ENCODE assay signal across 1 cellular context in the genomic region with DNA sequence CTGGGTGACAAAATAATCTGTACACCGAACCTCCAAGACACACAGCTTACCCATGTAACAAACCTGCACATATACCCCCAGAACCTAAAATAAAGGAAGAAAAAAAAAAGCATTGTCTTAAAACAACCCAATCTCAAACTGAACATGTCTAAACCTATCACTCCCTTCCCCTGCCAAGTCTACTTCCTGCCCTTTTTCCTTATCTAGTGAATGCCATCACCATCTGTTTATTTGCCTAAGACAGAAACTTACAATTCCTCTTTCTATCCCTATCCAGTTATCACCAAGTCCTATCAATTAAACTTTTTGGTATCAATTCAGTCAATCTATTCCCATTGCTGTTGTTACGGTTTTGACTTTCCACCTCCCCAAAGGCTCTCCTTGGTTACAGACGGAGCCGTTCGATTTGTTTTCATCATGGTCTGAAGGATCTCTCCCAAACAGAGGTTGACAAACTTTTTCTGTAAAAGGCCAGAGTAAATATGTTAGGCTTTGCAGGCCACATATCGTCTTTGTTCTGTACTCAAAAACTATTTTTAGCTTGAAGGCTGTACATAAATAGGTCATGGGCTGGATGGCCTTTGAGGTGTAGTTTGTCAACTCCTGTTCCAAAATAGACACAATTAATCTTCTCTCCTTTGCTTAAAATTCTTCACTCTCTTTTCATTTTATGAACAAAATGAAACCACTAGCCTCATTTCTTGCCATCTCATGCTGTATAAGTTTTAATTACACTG.
TF ChIP-seq lines count a peak whose summit lies in the region.

No MANE protein-coding gene starts in this region.

TF ChIP-seq in IMR-90, 13 proteins besides CTCF, POLR2A, EP300 and RAD21:
- TF ChIP-seq CEBPB (IDR thresholded peaks at IDR 0.05; ENCODE audit: low read depth, low read length) (no peak), MAZ (IDR thresholded peaks at IDR 0.05; ENCODE audit: borderline replicate concordance, low read depth, low read length) (no peak), NFE2L2 (IDR thresholded peaks at IDR 0.05; ENCODE audit: low read depth, low read length) (no peak), SMC3 (IDR thresholded peaks at IDR 0.05; ENCODE audit: low read depth, low read length) (no peak), MAFK (IDR thresholded peaks at IDR 0.05; ENCODE audit: low read depth, low read length) (no peak), CHD1 (IDR thresholded peaks at IDR 0.05; ENCODE audit: low read depth, low read length) (no peak), MXI1 (IDR thresholded peaks at IDR 0.05; ENCODE audit: borderline replicate concordance, low read depth, low read length) (no peak), BHLHE40 (IDR thresholded peaks at IDR 0.05; ENCODE audit: low read depth, low read length) (no peak), RCOR1 (IDR thresholded peaks at IDR 0.05; ENCODE audit: insufficient replicate concordance, low read length) (no peak), FOS (IDR thresholded peaks at IDR 0.05; ENCODE audit: low read depth, low read length) (no peak), RFX5 (IDR thresholded peaks at IDR 0.05; ENCODE audit: low read depth, low read length) (no peak)
- TF ChIP-seq, protein P1, sequence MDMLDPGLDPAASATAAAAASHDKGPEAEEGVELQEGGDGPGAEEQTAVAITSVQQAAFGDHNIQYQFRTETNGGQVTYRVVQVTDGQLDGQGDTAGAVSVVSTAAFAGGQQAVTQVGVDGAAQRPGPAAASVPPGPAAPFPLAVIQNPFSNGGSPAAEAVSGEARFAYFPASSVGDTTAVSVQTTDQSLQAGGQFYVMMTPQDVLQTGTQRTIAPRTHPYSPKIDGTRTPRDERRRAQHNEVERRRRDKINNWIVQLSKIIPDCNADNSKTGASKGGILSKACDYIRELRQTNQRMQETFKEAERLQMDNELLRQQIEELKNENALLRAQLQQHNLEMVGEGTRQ (IDR thresholded peaks at IDR 0.05; ENCODE audit: low read depth, low read length): no peak
- TF ChIP-seq, protein P2, sequence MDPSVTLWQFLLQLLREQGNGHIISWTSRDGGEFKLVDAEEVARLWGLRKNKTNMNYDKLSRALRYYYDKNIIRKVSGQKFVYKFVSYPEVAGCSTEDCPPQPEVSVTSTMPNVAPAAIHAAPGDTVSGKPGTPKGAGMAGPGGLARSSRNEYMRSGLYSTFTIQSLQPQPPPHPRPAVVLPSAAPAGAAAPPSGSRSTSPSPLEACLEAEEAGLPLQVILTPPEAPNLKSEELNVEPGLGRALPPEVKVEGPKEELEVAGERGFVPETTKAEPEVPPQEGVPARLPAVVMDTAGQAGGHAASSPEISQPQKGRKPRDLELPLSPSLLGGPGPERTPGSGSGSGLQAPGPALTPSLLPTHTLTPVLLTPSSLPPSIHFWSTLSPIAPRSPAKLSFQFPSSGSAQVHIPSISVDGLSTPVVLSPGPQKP (IDR thresholded peaks at IDR 0.05; ENCODE audit: borderline replicate concordance, low read depth, low read length): no peak
